ENCODE assay signal across 14 cellular contexts in genomic region chr1:203644191-203644590, GRCh38. TPM values are rescaled to one million over a fixed set of nuclear protein-coding genes. Genes with fewer than 3 reads are reported as not detected.
A peak's percentile ranks its signal among the peaks of the same experiment; 100 is the strongest.
DNase-seq lines count a peak whose midpoint lies in the region; ATAC-seq and TF ChIP-seq lines count a peak whose summit lies in the region.
"Had no signal": no experiment of that assay in that cellular context is flagged by ENCODE, and none has a peak within 500 bp of the region (broad histone marks: within the 10 kb centered on the region; RNA-seq: fewer than 3 reads in every experiment).

No MANE protein-coding gene starts in this region.

- no peak for ATAC-seq in PC-3
- no peak for ATAC-seq in memory B cell (ENCODE audit: low read depth)
- ATAC-seq: activated CD4-positive, CD25-positive, alpha-beta regulatory T cell treated with anti-CD3 and anti-CD28 coated beads, Interleukin-2, amount 50 U/mL, for 24 hours had no signal

- H3K36me3 Mint-ChIP-seq in brain: peaks cover 29% of the 10 kb centered on the region
- H3K36me3 Mint-ChIP-seq in memory B cell: no peaks in the 10 kb centered on the region
- H3K36me3 Mint-ChIP-seq: neural progenitor cell had no signal

- H3K27ac ChIP-seq in PC-3 (ENCODE audit: low read length) (peak overlapping the region; percentile 33; the same call in 1 of the 2 replicates), suprapubic skin (peak overlapping the region; percentile 81)
- H3K27ac ChIP-seq: neural progenitor cell had no signal

- DNase-seq in PC-3 (no peak), memory B cell (ENCODE audit: low spot score in 2 of 2) (no peak), suprapubic skin (ENCODE audit: low spot score in 2 of 2) (peak in 1 of 2 donors; percentile 0), COLO829 (ENCODE audit: low spot score) (no peak), DMS79 treated with DMSO at 0.1 percent for 48 hours (lab: John Stamatoyannopoulos, UW) (no peak), DMS53 treated with DMSO at 0.1 percent for 48 hours (lab: John Stamatoyannopoulos, UW; ENCODE audit: unreplicated experiment) (no peak)
- DNase-seq: activated naive CD8-positive, alpha-beta T cell treated with anti-CD3 and anti-CD28 coated beads, Interleukin-2, amount 10 ng/mL, durations not matched to agents 7 days and 5 days; erythroblast; GDM1; left lung; NCI-H510A had no signal

- H3K27me3 ChIP-seq in PC-3 (ENCODE audit: low read length): no peaks in the 10 kb centered on the region
- H3K27me3 ChIP-seq in suprapubic skin: no peaks in the 10 kb centered on the region
- H3K27me3 ChIP-seq: left lung, neural progenitor cell had no signal

- 42% methylated on average over 1 of the region's 1 CpG for WGBS in suprapubic skin

- no peak overlapping the region for H3K4me3 ChIP-seq in PC-3 (ENCODE audit: low read length)
- H3K4me3 ChIP-seq in suprapubic skin: no peak overlapping the region
- H3K4me3 ChIP-seq: left lung, neural progenitor cell had no signal

- BruUV-seq in PC-3 (replicated peaks; lab: Mats Ljungman, UMichigan): no TSS peak

- H3K27me3 Mint-ChIP-seq in brain (no peaks in the 10 kb centered on the region), memory B cell (no peaks in the 10 kb centered on the region)

- H3K9ac ChIP-seq in PC-3 (ENCODE audit: low read length): no peak overlapping the region
- H3K9ac ChIP-seq: neural progenitor cell had no signal

- H3K27ac Mint-ChIP-seq in brain (peak overlapping the region in 3 of 5 experiments; percentile 11 to 78 (median 60)), memory B cell (peak overlapping the region; percentile 85)
- H3K27ac Mint-ChIP-seq: activated naive CD8-positive, alpha-beta T cell treated with anti-CD3 and anti-CD28 coated beads, Interleukin-2, amount 10 ng/mL, durations not matched to agents 7 days and 5 days had no signal

- H3K4me1 Mint-ChIP-seq in brain: peaks cover 59% of the 10 kb centered on the region
- H3K4me1 Mint-ChIP-seq in memory B cell: peaks cover 13% of the 10 kb centered on the region

- no peaks in the 10 kb centered on the region for H3K9me2 ChIP-seq in PC-3 (replicated peaks; ENCODE audit: low read length)

- no peak overlapping the region for H3K4me3 Mint-ChIP-seq in brain
- no peak overlapping the region for H3K4me3 Mint-ChIP-seq in memory B cell
- H3K4me3 Mint-ChIP-seq: activated naive CD8-positive, alpha-beta T cell treated with anti-CD3 and anti-CD28 coated beads, Interleukin-2, amount 10 ng/mL, durations not matched to agents 7 days and 5 days; neural progenitor cell had no signal

- POLR2A ChIA-PET in PC-3 (lab: Charles Lee; ENCODE audit: unreplicated experiment): no interaction called here

- intact Hi-C loops in PC-3 (cut with micrococcal nuclease): no loop called here

- no peaks in the 10 kb centered on the region for H3K9me3 Mint-ChIP-seq in brain
- H3K9me3 Mint-ChIP-seq in memory B cell: no peaks in the 10 kb centered on the region
- H3K9me3 Mint-ChIP-seq: activated naive CD8-positive, alpha-beta T cell treated with anti-CD3 and anti-CD28 coated beads, Interleukin-2, amount 10 ng/mL, durations not matched to agents 7 days and 5 days; neural progenitor cell had no signal

- no peaks in the 10 kb centered on the region for H3F3A ChIP-seq in PC-3 (ENCODE audit: low read length, unreplicated experiment)

- TF ChIP-seq CTCF in PC-3 (conservative IDR thresholded peaks at IDR 0.05; ENCODE audit: low read depth, low read length): no peak
- TF ChIP-seq CTCF in brain (conservative IDR thresholded peaks at IDR 0.05): no peak
- TF ChIP-seq CTCF in suprapubic skin (IDR thresholded peaks at IDR 0.05): no peak

- H4K20me1 ChIP-seq in PC-3 (ENCODE audit: low read length): no peaks in the 10 kb centered on the region

- H3K36me3 ChIP-seq in PC-3 (ENCODE audit: low read depth, low read length) (0 out of 2 replicates have a peak, but pooled peaks cover 5% of the 10 kb centered on the region), suprapubic skin (no peaks in the 10 kb centered on the region)
- H3K36me3 ChIP-seq: neural progenitor cell had no signal

- TF ChIP-seq EP300 in suprapubic skin (IDR thresholded peaks at IDR 0.05): no peak

- H3K4me1 ChIP-seq in PC-3 (ENCODE audit: insufficient read depth, low read length) (peaks cover 21% of the 10 kb centered on the region), suprapubic skin (peaks cover 49% of the 10 kb centered on the region)

- H2AFZ ChIP-seq in PC-3 (ENCODE audit: low read length): no peak overlapping the region
- H2AFZ ChIP-seq: neural progenitor cell had no signal

- no peaks in the 10 kb centered on the region for H3K9me3 ChIP-seq in PC-3 (ENCODE audit: low read length)
- no peaks in the 10 kb centered on the region for H3K9me3 ChIP-seq in suprapubic skin
- H3K9me3 ChIP-seq: left lung had no signal

- no peak overlapping the region for H3K4me2 ChIP-seq in PC-3 (ENCODE audit: low read length)
- H3K4me2 ChIP-seq: neural progenitor cell had no signal

- CTCF ChIA-PET in PC-3 (lab: Charles Lee): no interaction called here

- TF ChIP-seq POLR2A in suprapubic skin (IDR thresholded peaks at IDR 0.05): no peak

- peaks cover 28% of the 10 kb centered on the region for H3K79me2 ChIP-seq in PC-3 (ENCODE audit: low read length)

RNA-seq across cellular contexts. Expression of gene ATP2B4, which starts 17.6 kb away (rescaled TPM):
- total RNA-seq in PC-3 (2014; rRNA removed): 32.7 and 49.5 TPM in 2 replicates
- 95.2 TPM for polyA plus RNA-seq in brain (ENCODE audit: insufficient read depth, low read depth, low replicate concordance)
- 100 to 1,000 TPM; 164 to 220 (median 166) TPM for total RNA-seq in suprapubic skin
